In the genomic region with DNA sequence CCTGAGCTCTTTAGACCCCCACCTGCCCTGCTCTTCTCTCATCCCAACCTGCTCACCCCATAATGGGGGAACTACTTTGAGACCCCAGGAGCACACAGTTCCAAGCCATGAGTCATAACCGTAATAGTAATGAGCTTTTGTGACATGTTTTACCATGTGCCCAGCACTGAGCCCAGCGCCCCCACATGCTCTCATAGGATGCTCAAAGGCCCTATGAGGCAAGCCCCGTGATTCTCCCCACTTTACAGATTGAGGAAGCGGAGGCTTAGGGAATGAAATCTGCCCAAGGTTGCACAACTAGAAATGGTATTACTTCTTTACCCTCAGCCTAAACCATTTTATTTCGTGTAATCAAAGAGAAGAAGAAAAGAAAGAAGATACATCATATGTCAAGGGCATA, we compare ENCODE assay signal across 18 cellular contexts. TPM values are rescaled to one million over a fixed set of nuclear protein-coding genes. Genes with fewer than 3 reads are reported as not detected.
DNase-seq lines count a peak whose midpoint lies in the region; ATAC-seq and TF ChIP-seq lines count a peak whose summit lies in the region.
"Had no signal": no experiment of that assay in that cellular context is flagged by ENCODE, and none has a peak within 500 bp of the region (broad histone marks: within the 10 kb centered on the region; RNA-seq: fewer than 3 reads in every experiment).

No MANE protein-coding gene starts in this region.

- ATAC-seq in heart left ventricle (no peak), Right ventricle myocardium superior (ENCODE audit: poor library complexity) (no peak)
- ATAC-seq: activated CD8-positive, alpha-beta memory T cell treated with anti-CD3 and anti-CD28 coated beads, Interleukin-2, amount 10 ng/mL, durations not matched to agents 7 days and 5 days; effector memory CD8-positive, alpha-beta T cell; stimulated activated effector memory CD8-positive, alpha-beta T cell treated with anti-CD3 and anti-CD28 coated beads, Interleukin-12 subunit alpha, Interleukin-12 subunit beta, amount 100 ng/mL, for 72 hours had no signal

- H3K27me3 Mint-ChIP-seq in glutamatergic neuron (ENCODE audit: unreplicated experiment) = peaks cover 6% of the 10 kb centered on the region

- H3F3A ChIP-seq in DOHH2 (ENCODE audit: control insufficient read depth, insufficient read depth) = peaks cover 2% of the 10 kb centered on the region; the same call in 1 of the 2 replicates

- H3K27ac ChIP-seq in DOHH2 (ENCODE audit: low read depth, low read length) (no peak overlapping the region), OCI-LY3 (ENCODE audit: low read length) (no peak overlapping the region), skin epidermis (peak overlapping the region in 20 of 21 experiments; percentile 16 to 88 (median 68)), heart left ventricle (peak overlapping the region in 1 of 12 donors; percentile 58)

- no peak for DNase-seq in glutamatergic neuron
- no peak for DNase-seq in heart left ventricle
- DNase-seq in Right ventricle myocardium superior = no peak
- no peak for DNase-seq in NCI-H1436 (lab: John Stamatoyannopoulos, UW)
- DNase-seq: activated CD8-positive, alpha-beta memory T cell treated with anti-CD3 and anti-CD28 coated beads, Interleukin-2, amount 10 ng/mL, durations not matched to agents 7 days and 5 days; Caco-2; effector memory CD8-positive, alpha-beta T cell; EL; kidney glomerular epithelial cell; NCI-H2029; NCI-H510A treated with DMSO at 0.1 percent for 48 hours; retina had no signal

- H3K27ac Mint-ChIP-seq in glutamatergic neuron (ENCODE audit: unreplicated experiment) = peak overlapping the region; percentile 69
- H3K27ac Mint-ChIP-seq: activated CD8-positive, alpha-beta memory T cell treated with anti-CD3 and anti-CD28 coated beads, Interleukin-2, amount 10 ng/mL, durations not matched to agents 7 days and 5 days; effector memory CD8-positive, alpha-beta T cell; stimulated activated effector memory CD8-positive, alpha-beta T cell treated with anti-CD3 and anti-CD28 coated beads, Interleukin-12 subunit alpha, Interleukin-12 subunit beta, amount 100 ng/mL, for 72 hours had no signal

- H3K36me3 ChIP-seq in DOHH2 (ENCODE audit: control insufficient read depth, low read length) (peaks cover 99% of the 10 kb centered on the region), OCI-LY3 (replicated peaks; ENCODE audit: low read depth, low read length) (peaks cover 78% of the 10 kb centered on the region), heart left ventricle (no peaks in the 10 kb centered on the region)

- 84 to 90% (median 88%) methylated on average over 5 of the region's 5 CpGs for WGBS in heart left ventricle, 4 donors

- no peak overlapping the region for H2AFZ ChIP-seq in OCI-LY3 (ENCODE audit: low read depth, low read length)

- no peaks in the 10 kb centered on the region for H3K27me3 ChIP-seq in DOHH2 (ENCODE audit: control insufficient read depth, low read length)
- H3K27me3 ChIP-seq in OCI-LY3 (ENCODE audit: low read depth, low read length) = no peaks in the 10 kb centered on the region
- peaks cover 0 to 30% (median 3%) of the 10 kb centered on the region in 9 donors for H3K27me3 ChIP-seq in heart left ventricle
- H3K27me3 ChIP-seq: SJCRH30 had no signal

- intact Hi-C loops in heart left ventricle (cut with DNase I) (no loop called here), Right ventricle myocardium superior (cut with DNase I) (no loop called here)

- H3K9me3 Mint-ChIP-seq in glutamatergic neuron (ENCODE audit: unreplicated experiment) = peaks cover 7% of the 10 kb centered on the region
- H3K9me3 Mint-ChIP-seq: effector memory CD8-positive, alpha-beta T cell; stimulated activated effector memory CD8-positive, alpha-beta T cell treated with anti-CD3 and anti-CD28 coated beads, Interleukin-12 subunit alpha, Interleukin-12 subunit beta, amount 100 ng/mL, for 72 hours had no signal

- TF ChIP-seq CTCF in DOHH2 (IDR thresholded peaks at IDR 0.05; ENCODE audit: low read depth, low read length, poor library complexity, severe bottlenecking) = no peak
- no peak for TF ChIP-seq CTCF in OCI-LY3 (IDR thresholded peaks at IDR 0.05; ENCODE audit: low read depth, low read length)
- TF ChIP-seq CTCF in glutamatergic neuron (IDR thresholded peaks at IDR 0.05; ENCODE audit: partially characterized antibody, unreplicated experiment) = no peak
- no peak for TF ChIP-seq CTCF in heart left ventricle (IDR thresholded peaks at IDR 0.05)

- no peaks in the 10 kb centered on the region for H3K36me3 Mint-ChIP-seq in glutamatergic neuron (ENCODE audit: unreplicated experiment)
- H3K36me3 Mint-ChIP-seq: activated CD8-positive, alpha-beta memory T cell treated with anti-CD3 and anti-CD28 coated beads, Interleukin-2, amount 10 ng/mL, durations not matched to agents 7 days and 5 days; stimulated activated effector memory CD8-positive, alpha-beta T cell treated with anti-CD3 and anti-CD28 coated beads, Interleukin-12 subunit alpha, Interleukin-12 subunit beta, amount 100 ng/mL, for 72 hours had no signal

- H3K4me3 Mint-ChIP-seq in glutamatergic neuron (ENCODE audit: unreplicated experiment) = peak overlapping the region; percentile 9
- H3K4me3 Mint-ChIP-seq: activated CD8-positive, alpha-beta memory T cell treated with anti-CD3 and anti-CD28 coated beads, Interleukin-2, amount 10 ng/mL, durations not matched to agents 7 days and 5 days; effector memory CD8-positive, alpha-beta T cell; stimulated activated effector memory CD8-positive, alpha-beta T cell treated with anti-CD3 and anti-CD28 coated beads, Interleukin-12 subunit alpha, Interleukin-12 subunit beta, amount 100 ng/mL, for 72 hours had no signal

- no peaks in the 10 kb centered on the region for H3K9me2 ChIP-seq in DOHH2 (replicated peaks; ENCODE audit: control insufficient read depth, low read length)

- H3K4me1 Mint-ChIP-seq in glutamatergic neuron (ENCODE audit: low read depth, unreplicated experiment) = peaks cover 80% of the 10 kb centered on the region
- H3K4me1 Mint-ChIP-seq: activated CD8-positive, alpha-beta memory T cell treated with anti-CD3 and anti-CD28 coated beads, Interleukin-2, amount 10 ng/mL, durations not matched to agents 7 days and 5 days; stimulated activated effector memory CD8-positive, alpha-beta T cell treated with anti-CD3 and anti-CD28 coated beads, Interleukin-12 subunit alpha, Interleukin-12 subunit beta, amount 100 ng/mL, for 72 hours had no signal

- no peak for TF ChIP-seq POLR2A in heart left ventricle (IDR thresholded peaks at IDR 0.05)

- H3K4me3 ChIP-seq in DOHH2 (ENCODE audit: low read length) (no peak overlapping the region), OCI-LY3 (ENCODE audit: low read length) (no peak overlapping the region), skin epidermis (no peak overlapping the region), heart left ventricle (no peak overlapping the region)
- H3K4me3 ChIP-seq: SJCRH30 had no signal

- H3K9me3 ChIP-seq in DOHH2 (ENCODE audit: control insufficient read depth, insufficient read depth, low read length) (no peaks in the 10 kb centered on the region), OCI-LY3 (ENCODE audit: insufficient read depth, low read length) (no peaks in the 10 kb centered on the region), heart left ventricle (no peaks in the 10 kb centered on the region)
- H3K9me3 ChIP-seq: Caco-2, SJCRH30 had no signal

- H3K4me2 ChIP-seq in DOHH2 (ENCODE audit: low read length) (peak overlapping the region; percentile 67; the same call in 1 of the 2 replicates), OCI-LY3 (ENCODE audit: low read length) (peak overlapping the region; percentile 89)

- H3K4me1 ChIP-seq in DOHH2 (ENCODE audit: control insufficient read depth, low read length) = peaks cover 99% of the 10 kb centered on the region
- peaks cover 90% of the 10 kb centered on the region for H3K4me1 ChIP-seq in OCI-LY3 (ENCODE audit: low read length)
- peaks cover 0 to 62% (median 14%) of the 10 kb centered on the region in 12 donors for H3K4me1 ChIP-seq in heart left ventricle

- no peak overlapping the region for H3K9ac ChIP-seq in OCI-LY3 (ENCODE audit: low read length)

- peaks cover 100% of the 10 kb centered on the region for H3K79me2 ChIP-seq in DOHH2 (ENCODE audit: control insufficient read depth, low read length)
- peaks cover 100% of the 10 kb centered on the region for H3K79me2 ChIP-seq in OCI-LY3 (ENCODE audit: low read length)

- H4K20me1 ChIP-seq in DOHH2 (ENCODE audit: control insufficient read depth, insufficient read depth, low read depth, low read length) (peaks cover 88% of the 10 kb centered on the region), OCI-LY3 (ENCODE audit: insufficient read depth, low read length) (peaks cover 98% of the 10 kb centered on the region)

RNA-seq across cellular contexts. Expression of a gene that starts 24.3 kb away (rescaled TPM):
- 29.1 TPM for total RNA-seq in glutamatergic neuron (ENCODE audit: unreplicated experiment)
- 10 to 100 TPM in 8 of 9 donors, 1 to 10 TPM in 1; 9.2 to 31.9 (median 22.4) TPM for total RNA-seq in heart left ventricle
- polyA plus RNA-seq in heart left ventricle = 10 to 100 TPM in 1 of 2 donors, 1 to 10 TPM in 1; 5.6 to 18.9 TPM
- 31.6 TPM for total RNA-seq in Right ventricle myocardium superior
- total RNA-seq: activated CD8-positive, alpha-beta memory T cell treated with anti-CD3 and anti-CD28 coated beads, Interleukin-2, amount 10 ng/mL, durations not matched to agents 7 days and 5 days; M059J had no signal

Comparison
In these comparisons a context has a peak if more than half of its experiments do, and no peak if none do; other contexts are left out.
1. H3K27ac ChIP-seq: peak in skin epidermis (20 of 21); none in DOHH2 (single experiment) and OCI-LY3 (single experiment).